ENCODE assay signal across 20 cellular contexts in the genomic region with DNA sequence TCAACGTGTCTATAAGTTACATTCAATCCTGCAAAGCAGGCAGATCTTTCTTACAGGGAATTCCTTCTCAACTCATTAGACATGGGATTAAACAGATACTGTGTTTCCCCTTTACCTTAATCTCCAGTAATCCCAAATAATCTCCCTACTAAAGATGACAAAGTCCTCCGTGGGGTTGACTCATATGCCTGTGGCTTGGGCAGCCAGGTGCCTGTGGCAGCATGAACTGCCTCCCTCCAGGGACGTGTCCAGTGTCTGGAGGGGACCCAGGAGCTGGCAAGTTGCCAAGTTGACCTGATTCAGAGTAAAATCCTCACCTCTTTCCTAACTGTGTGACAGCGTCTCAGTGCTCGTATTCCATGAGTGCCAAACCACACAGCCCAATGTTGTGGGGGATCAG.
"Had no signal": no experiment of that assay in that cellular context is flagged by ENCODE, and none has a peak within 500 bp of the region (broad histone marks: within the 10 kb centered on the region; RNA-seq: fewer than 3 reads in every experiment).

No MANE protein-coding gene starts in this region.

- H3K27ac ChIP-seq: adrenal gland, ascending aorta, brain microvascular endothelial cell, hepatocyte, left ventricle myocardium inferior, spleen, thoracic aorta, vagina had no signal

- DNase-seq: activated CD4-positive, alpha-beta T cell treated with anti-CD3 and anti-CD28 coated beads, Interleukin-2, amount 50 U/mL, for 1 hour; activated CD4-positive, CD25-positive, alpha-beta regulatory T cell treated with anti-CD3 and anti-CD28 coated beads, Interleukin-2, amount 50 U/mL, for 72 hours; activated T-cell treated with anti-CD3 and anti-CD28 coated beads, Interleukin-2, amount 50 U/mL, for 1 hour; adrenal gland; brain microvascular endothelial cell; caudate nucleus; dermis blood vessel endothelial cell; effector memory CD4-positive, alpha-beta T cell; foreskin melanocyte; kidney glomerular epithelial cell; left ventricle myocardium inferior; naive thymus-derived CD4-positive, alpha-beta T cell; stimulated activated CD4-positive, alpha-beta T cell treated with anti-CD3 and anti-CD28 coated beads, Interleukin-4, amount 100 ng/mL, for 1 hour; stimulated activated naive CD4-positive, alpha-beta T cell had no signal

- ATAC-seq: activated T-helper 17 cell treated with anti-CD3 and anti-CD28 coated beads, Interleukin-2, amount 50 U/mL, for 72 hours; naive thymus-derived CD4-positive, alpha-beta T cell had no signal

- H3K27me3 ChIP-seq: adrenal gland, ascending aorta, brain microvascular endothelial cell, hepatocyte, vagina had no signal

- H3K4me1 ChIP-seq: adrenal gland, ascending aorta, left ventricle myocardium inferior, spleen had no signal

- H3K4me3 ChIP-seq: adrenal gland, ascending aorta, hepatocyte, left ventricle myocardium inferior, spleen, thoracic aorta, vagina had no signal

- H3K36me3 ChIP-seq: adrenal gland, ascending aorta, brain microvascular endothelial cell, left ventricle myocardium inferior, spleen, thoracic aorta, vagina had no signal

- H3K9me3 ChIP-seq: adrenal gland, thoracic aorta, vagina had no signal
